Comparison of ENCODE assay signal across 20 cellular contexts in the genomic region with DNA sequence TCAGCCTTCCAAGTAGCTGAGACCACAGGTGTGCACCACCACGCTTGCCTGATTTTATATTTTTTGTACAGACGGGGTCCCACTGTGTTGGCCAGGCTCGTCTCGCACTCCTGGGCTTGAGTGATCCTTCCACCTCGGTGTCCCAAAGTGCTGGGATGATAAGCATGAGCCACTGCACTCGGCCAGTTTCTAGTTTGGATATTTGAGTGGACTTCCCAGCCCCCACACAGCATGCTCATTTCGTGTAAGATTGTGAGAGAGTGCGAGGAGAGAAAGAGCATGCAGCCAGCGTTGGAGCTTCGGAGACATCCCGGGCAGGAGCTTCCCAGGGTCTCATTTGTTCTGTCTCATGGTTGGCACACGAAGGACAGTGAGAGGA. TPM values are rescaled to one million over a fixed set of nuclear protein-coding genes. Genes with fewer than 3 reads are reported as not detected.
DNase-seq lines count a peak whose midpoint lies in the region; ATAC-seq and TF ChIP-seq lines count a peak whose summit lies in the region.
"Had no signal": no experiment of that assay in that cellular context is flagged by ENCODE, and none has a peak within 500 bp of the region (broad histone marks: within the 10 kb centered on the region; RNA-seq: fewer than 3 reads in every experiment).

No MANE protein-coding gene starts in this region.

- TF ChIP-seq POLR2A in thyroid gland (IDR thresholded peaks at IDR 0.05), result no peak

- H4K5ac ChIP-seq in mesendoderm (ENCODE audit: low read length), result no peak overlapping the region

- peaks cover 18% of the 10 kb centered on the region for H3K4me1 Mint-ChIP-seq in activated CD8-positive, alpha-beta memory T cell treated with anti-CD3 and anti-CD28 coated beads, Interleukin-2, amount 10 ng/mL, durations not matched to agents 7 days and 5 days

- no peaks in the 10 kb centered on the region for H3K36me3 Mint-ChIP-seq in activated CD8-positive, alpha-beta memory T cell treated with anti-CD3 and anti-CD28 coated beads, Interleukin-2, amount 10 ng/mL, durations not matched to agents 7 days and 5 days
- H3K36me3 Mint-ChIP-seq: CD8-positive, alpha-beta T cell; stimulated activated naive B cell treated with anti-CD40 and anti-IgM and Interleukin-4, amounts not matched to agents 10 μg/mL and 1 μg/mL and 100 μg/mL, for 72 hours had no signal

- no peak overlapping the region for H2AK5ac ChIP-seq in mesendoderm (ENCODE audit: low read length)

- H2BK120ac ChIP-seq in mesendoderm (ENCODE audit: low read depth, low read length), result no peak overlapping the region

- H3K9ac ChIP-seq in duodenal mucosa (ENCODE audit: low read depth in 1 of 2, low read length in 2 of 2), result no peak overlapping the region
- H3K9ac ChIP-seq in mesendoderm (ENCODE audit: low read length), result peak overlapping the region; percentile 39

- H3K23ac ChIP-seq in mesendoderm (ENCODE audit: low read length), result no peak overlapping the region

- DNase-seq in DMS53 (lab: John Stamatoyannopoulos, UW) (peak; percentile 63), DMS53 treated with DMSO at 0.1 percent for 48 hours (lab: John Stamatoyannopoulos, UW; ENCODE audit: unreplicated experiment) (no peak), mesendoderm (no peak), thyroid gland (peak; percentile 14 to 21), NCI-H2171 (lab: John Stamatoyannopoulos, UW) (no peak), activated T-cell treated with anti-CD3 and anti-CD28 coated beads for 4 hours (no peak)
- DNase-seq in activated CD8-positive, alpha-beta memory T cell treated with anti-CD3 and anti-CD28 coated beads, Interleukin-2, amount 10 ng/mL, durations not matched to agents 7 days and 5 days, result no peak
- DNase-seq: 8988T; amygdala; cortex of kidney; hippocampal formation; KG1; NCI-H1105; occipital lobe; SHP77 treated with DMSO at 0.1 percent for 48 hours; stimulated activated naive B cell treated with anti-CD40 and anti-IgM and Interleukin-4, amounts not matched to agents 10 μg/mL and 1 μg/mL and 100 μg/mL, for 72 hours had no signal

- TF ChIP-seq CTCF in thyroid gland (IDR thresholded peaks at IDR 0.05), result no peak

- no peak overlapping the region for H2BK15ac ChIP-seq in mesendoderm (replicated peaks; ENCODE audit: low read depth)

- H3K4me2 ChIP-seq in mesendoderm (ENCODE audit: low read length), result no peak overlapping the region

- H3K18ac ChIP-seq in mesendoderm (ENCODE audit: low read length), result no peak overlapping the region

- intact Hi-C loops in thyroid gland (cut with DNase I), result no loop called here

- no CpG with 5 or more reads among the region's 12 CpGs for WGBS in mesendoderm (ENCODE audit: extremely low coverage, insufficient coverage, low lambda C conversion rate)
- WGBS in thyroid gland, 2 donors, result 57 to 79% methylated on average over 5 of the region's 12 CpGs

- no peaks in the 10 kb centered on the region for H3K9me3 Mint-ChIP-seq in activated CD8-positive, alpha-beta memory T cell treated with anti-CD3 and anti-CD28 coated beads, Interleukin-2, amount 10 ng/mL, durations not matched to agents 7 days and 5 days (ENCODE audit: low read depth)
- H3K9me3 Mint-ChIP-seq: CD8-positive, alpha-beta T cell; stimulated activated naive B cell treated with anti-CD40 and anti-IgM and Interleukin-4, amounts not matched to agents 10 μg/mL and 1 μg/mL and 100 μg/mL, for 72 hours had no signal

- H3K4me1 ChIP-seq in duodenal mucosa (ENCODE audit: control insufficient read depth in 1 of 2, insufficient read depth in 2 of 2, low read length in 2 of 2) (peaks cover 7 to 13% of the 10 kb centered on the region in 2 donors), mesendoderm (ENCODE audit: control insufficient read depth, low read depth, low read length) (no peaks in the 10 kb centered on the region), thyroid gland (peaks cover 4 to 7% of the 10 kb centered on the region in 2 donors)

- no peaks in the 10 kb centered on the region for H3K79me2 ChIP-seq in mesendoderm (ENCODE audit: control insufficient read depth, insufficient read depth, low read length)

- H3K27me3 ChIP-seq in duodenal mucosa (ENCODE audit: control insufficient read depth in 1 of 2, insufficient read depth in 2 of 2, low read length in 2 of 2) (no peaks in the 10 kb centered on the region), mesendoderm (ENCODE audit: insufficient read depth, low read length, poor library complexity) (no peaks in the 10 kb centered on the region), thyroid gland (no peaks in the 10 kb centered on the region)

- H3K27ac ChIP-seq in duodenal mucosa (ENCODE audit: low read depth, low read length) (peak overlapping the region; percentile 11), mesendoderm (ENCODE audit: low read depth, low read length) (peak overlapping the region; percentile 90), thyroid gland (no peak overlapping the region)

- no peaks in the 10 kb centered on the region for H3K27me3 Mint-ChIP-seq in activated CD8-positive, alpha-beta memory T cell treated with anti-CD3 and anti-CD28 coated beads, Interleukin-2, amount 10 ng/mL, durations not matched to agents 7 days and 5 days

- CTCF ChIA-PET in activated CD8-positive, alpha-beta memory T cell treated with anti-CD3 and anti-CD28 coated beads, Interleukin-2, amount 10 ng/mL, durations not matched to agents 7 days and 5 days (lab: Charles Lee), result no interaction called here

- no peak overlapping the region for H3K4me3 Mint-ChIP-seq in activated CD8-positive, alpha-beta memory T cell treated with anti-CD3 and anti-CD28 coated beads, Interleukin-2, amount 10 ng/mL, durations not matched to agents 7 days and 5 days
- H3K4me3 Mint-ChIP-seq: CD8-positive, alpha-beta T cell; stimulated activated naive B cell treated with anti-CD40 and anti-IgM and Interleukin-4, amounts not matched to agents 10 μg/mL and 1 μg/mL and 100 μg/mL, for 72 hours had no signal

- H3K9me3 ChIP-seq in duodenal mucosa (ENCODE audit: control insufficient read depth in 1 of 2, low read length in 2 of 2), result no peaks in the 10 kb centered on the region
- H3K9me3 ChIP-seq in thyroid gland, result no peaks in the 10 kb centered on the region

- no peaks in the 10 kb centered on the region for H3K79me1 ChIP-seq in mesendoderm (ENCODE audit: low read length)

- peak overlapping the region; percentile 39 for H2BK5ac ChIP-seq in mesendoderm (ENCODE audit: low read length)

- no peak overlapping the region for H3K4me3 ChIP-seq in duodenal mucosa (ENCODE audit: low read depth in 1 of 2, low read length in 2 of 2)
- no peak overlapping the region for H3K4me3 ChIP-seq in mesendoderm (ENCODE audit: low read length)
- no peak overlapping the region for H3K4me3 ChIP-seq in thyroid gland (replicated peaks in 1 of 3)
- H3K4me3 ChIP-seq: skin epidermis had no signal

- no peaks in the 10 kb centered on the region for H3K36me3 ChIP-seq in duodenal mucosa (ENCODE audit: control insufficient read depth in 1 of 2, insufficient read depth in 2 of 2, low read length in 2 of 2)
- no peaks in the 10 kb centered on the region for H3K36me3 ChIP-seq in mesendoderm (ENCODE audit: control insufficient read depth, insufficient read depth, low read length)
- no peaks in the 10 kb centered on the region for H3K36me3 ChIP-seq in thyroid gland

- peak overlapping the region; percentile 0 for H3K4ac ChIP-seq in mesendoderm (ENCODE audit: low read depth, low read length)

- ATAC-seq in activated CD8-positive, alpha-beta memory T cell treated with anti-CD3 and anti-CD28 coated beads, Interleukin-2, amount 10 ng/mL, durations not matched to agents 7 days and 5 days, result no peak

- H3K56ac ChIP-seq in mesendoderm (ENCODE audit: low read length), result peak overlapping the region; percentile 65

- no peak overlapping the region for H4K8ac ChIP-seq in mesendoderm (ENCODE audit: low read depth, low read length)

- H3K27ac Mint-ChIP-seq in activated CD8-positive, alpha-beta memory T cell treated with anti-CD3 and anti-CD28 coated beads, Interleukin-2, amount 10 ng/mL, durations not matched to agents 7 days and 5 days, result no peak overlapping the region
- H3K27ac Mint-ChIP-seq: CD8-positive, alpha-beta T cell; stimulated activated naive B cell treated with anti-CD40 and anti-IgM and Interleukin-4, amounts not matched to agents 10 μg/mL and 1 μg/mL and 100 μg/mL, for 72 hours had no signal

RNA-seq across cellular contexts. Expression of a gene that starts 31.8 kb away (rescaled TPM):
- polyA plus RNA-seq in mesendoderm (2013, experiment 1 of 2), result 1.4 TPM
- 1.3 TPM for polyA plus RNA-seq in mesendoderm (2013, experiment 2 of 2)
- total RNA-seq in thyroid gland, result 10 to 100 TPM; 39.1 to 66.3 (median 53.0) TPM
- total RNA-seq in activated CD8-positive, alpha-beta memory T cell treated with anti-CD3 and anti-CD28 coated beads, Interleukin-2, amount 10 ng/mL, durations not matched to agents 7 days and 5 days, result 1 to 10 TPM; 1.3 to 2.1 TPM
- total RNA-seq: G401 had no signal

Comparison
In these comparisons a context has a peak if more than half of its experiments do, and no peak if none do; other contexts are left out.
1. DNase-seq: peak in DMS53 (single experiment) and thyroid gland (2 of 2); none in DMS53 treated with DMSO at 0.1 percent for 48 hours (single experiment), mesendoderm (single experiment), NCI-H2171 (single experiment), activated T-cell treated with anti-CD3 and anti-CD28 coated beads for 4 hours (single experiment) and activated CD8-positive, alpha-beta memory T cell treated with anti-CD3 and anti-CD28 coated beads, Interleukin-2, amount 10 ng/mL, durations not matched to agents 7 days and 5 days (single experiment).
2. H3K27ac ChIP-seq: peak in duodenal mucosa (single experiment) and mesendoderm (single experiment); none in thyroid gland (0 of 3).
3. RNA of a gene that starts 31.8 kb away (total RNA-seq): 39.1 to 66.3 TPM in thyroid gland; 1.3 to 2.1 TPM in activated CD8-positive, alpha-beta memory T cell treated with anti-CD3 and anti-CD28 coated beads, Interleukin-2, amount 10 ng/mL, durations not matched to agents 7 days and 5 days; every median in the first group is over 10 times any median in the second.